ENCODE assay signal across 9 cellular contexts in the genomic region with DNA sequence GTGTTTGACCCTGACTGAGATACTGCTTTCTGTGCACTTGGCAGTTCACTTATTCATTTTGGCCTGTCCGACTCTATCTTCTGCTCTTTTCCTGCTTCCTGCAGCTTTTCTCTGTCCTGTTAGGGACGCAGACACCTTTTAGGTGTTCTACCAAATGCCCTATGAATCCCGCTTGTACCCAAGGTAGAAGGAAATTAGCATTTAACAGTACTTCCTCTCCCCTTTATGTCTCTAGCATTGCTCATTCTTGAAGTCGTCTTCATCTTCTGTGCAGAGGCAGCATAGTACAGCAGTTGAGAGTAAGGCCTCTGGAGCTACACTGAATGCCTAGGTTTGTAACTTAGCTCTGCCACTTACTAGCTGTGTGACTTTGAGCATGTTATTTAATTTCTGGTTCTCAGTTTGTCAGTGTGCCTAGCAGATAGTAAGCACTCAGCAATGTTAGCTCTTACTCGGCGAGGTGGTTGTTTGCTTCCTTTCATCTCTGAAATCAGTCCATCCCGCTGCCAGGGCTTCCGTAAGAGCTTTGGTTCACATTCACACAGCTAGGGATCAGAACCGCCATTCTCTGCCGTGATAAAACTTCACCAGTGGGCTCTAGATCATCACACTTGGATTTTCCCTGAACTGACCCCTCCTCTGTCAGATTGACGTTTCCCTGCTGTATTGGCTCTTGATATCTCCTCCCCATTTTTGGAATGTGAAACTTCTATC. TPM values are rescaled to one million over a fixed set of nuclear protein-coding genes. Genes with fewer than 3 reads are reported as not detected.
A peak's percentile ranks its signal among the peaks of the same experiment; 100 is the strongest.
DNase-seq lines count a peak whose midpoint lies in the region; ATAC-seq and TF ChIP-seq lines count a peak whose summit lies in the region.
"Had no signal": no experiment of that assay in that cellular context is flagged by ENCODE, and none has a peak within 500 bp of the region (broad histone marks: within the 10 kb centered on the region; RNA-seq: fewer than 3 reads in every experiment).

No MANE protein-coding gene starts in this region.

- peak overlapping the region; percentile 83 for H3K9ac ChIP-seq in ES-I3 (ENCODE audit: low read depth, low read length)
- H3K9ac ChIP-seq in parathyroid adenoma, result no peak overlapping the region

- no peak overlapping the region for H2AFZ ChIP-seq in parathyroid adenoma

- H3K36me3 Mint-ChIP-seq in endothelial cell (ENCODE audit: low read depth, unreplicated experiment), result peaks cover 3% of the 10 kb centered on the region

- peak overlapping the region; percentile 57 for H3K27ac Mint-ChIP-seq in endothelial cell (ENCODE audit: unreplicated experiment)

- peaks cover 9% of the 10 kb centered on the region; the same call in 1 of the 2 replicates for H3K36me3 ChIP-seq in ES-I3 (ENCODE audit: insufficient read depth, low read length)
- H3K36me3 ChIP-seq in Panc1 (ENCODE audit: control insufficient read depth, insufficient read depth, low read length), result peaks cover 19% of the 10 kb centered on the region
- H3K36me3 ChIP-seq in parathyroid adenoma (ENCODE audit: control insufficient read depth, insufficient read depth, low read length), result no peaks in the 10 kb centered on the region

- peaks cover 16% of the 10 kb centered on the region for H3K79me2 ChIP-seq in parathyroid adenoma

- peaks cover 19% of the 10 kb centered on the region for H3K27me3 Mint-ChIP-seq in endothelial cell (ENCODE audit: unreplicated experiment)

- H3K27ac ChIP-seq in Panc1 (ENCODE audit: low read length), result peak overlapping the region; percentile 97
- no peak overlapping the region for H3K27ac ChIP-seq in parathyroid adenoma

- H3K4me2 ChIP-seq in parathyroid adenoma (ENCODE audit: low read length), result peak overlapping the region; percentile 99

- ATAC-seq in Panc1 (no peak), HG02852 (IDR thresholded peaks at IDR 0.05; ENCODE audit: unreplicated experiment) (no peak), GM19023 (IDR thresholded peaks at IDR 0.05; ENCODE audit: unreplicated experiment) (no peak), HG03469 (IDR thresholded peaks at IDR 0.05; ENCODE audit: unreplicated experiment) (no peak)

- DNase-seq in Panc1 (ENCODE audit: low read depth, low spot score) (no peak), endothelial cell (ENCODE audit: low spot score) (no peak), GM03348 (ENCODE audit: low spot score) (no peak)

- H3K4me1 ChIP-seq in ES-I3 (ENCODE audit: insufficient read depth, low read length), result peaks cover 11% of the 10 kb centered on the region
- peaks cover 29% of the 10 kb centered on the region for H3K4me1 ChIP-seq in Panc1 (ENCODE audit: control insufficient read depth, insufficient read depth, low read length)
- peaks cover 7% of the 10 kb centered on the region for H3K4me1 ChIP-seq in parathyroid adenoma

- in situ Hi-C loops in Panc1 (cut with HindIII; ENCODE audit: low pct_unique_long_range_greater_than_20kb, low sequenced_read_pairs), result loop anchor here (10.0 kb wide), 1 partner anchor 59 kb away; a partner anchor contains a TSS

- H3K4me1 Mint-ChIP-seq in endothelial cell (ENCODE audit: unreplicated experiment), result peaks cover 28% of the 10 kb centered on the region

- no peaks in the 10 kb centered on the region for H3K9me3 ChIP-seq in ES-I3 (ENCODE audit: control insufficient read depth, insufficient read depth, low read length)
- no peaks in the 10 kb centered on the region for H3K9me3 ChIP-seq in Panc1 (ENCODE audit: control insufficient read depth, insufficient read depth, low read depth, low read length)
- H3K9me3 ChIP-seq in parathyroid adenoma (ENCODE audit: control insufficient read depth, low read length), result no peaks in the 10 kb centered on the region

- CTCF ChIA-PET in Panc1 (lab: Charles Lee), result no interaction called here

- intact Hi-C loops in Panc1 (cut with micrococcal nuclease; ENCODE audit: unreplicated experiment), result no loop called here

- H3K4me3 Mint-ChIP-seq in endothelial cell (ENCODE audit: unreplicated experiment), result peak overlapping the region; percentile 98

- H3K27me3 ChIP-seq in Panc1 (ENCODE audit: control insufficient read depth, insufficient read depth, low read length) (no peaks in the 10 kb centered on the region), parathyroid adenoma (ENCODE audit: control insufficient read depth, insufficient read depth, low read length) (no peaks in the 10 kb centered on the region)

- no TSS peak for BruUV-seq in Panc1 (replicated peaks; lab: Mats Ljungman, UMichigan)

- no peaks in the 10 kb centered on the region for H3K9me3 Mint-ChIP-seq in endothelial cell (ENCODE audit: unreplicated experiment)

- H3K4me3 ChIP-seq in Panc1 (ENCODE audit: low read depth in 2 of 2, low read length in 2 of 2) (peak overlapping the region; percentile 72 to 88), parathyroid adenoma (ENCODE audit: low read depth, low read length) (peak overlapping the region; percentile 71)

- TF ChIP-seq CTCF in Panc1 (IDR thresholded peaks at IDR 0.05) (no peak), endothelial cell (IDR thresholded peaks at IDR 0.05; ENCODE audit: unreplicated experiment) (no peak), parathyroid adenoma (IDR thresholded peaks at IDR 0.05) (no peak)

- POLR2A ChIA-PET in Panc1 (lab: Charles Lee), result interaction anchor here (0.7 kb wide), 1 partner anchor 318 kb away, joined by 6 read pairs; no protein-coding TSS in a partner anchor

RNA-seq across cellular contexts. Expression of a gene that starts 1.4 kb away (rescaled TPM):
- total RNA-seq in Panc1 (2021; ENCODE audit: unreplicated experiment) (426 TPM), endothelial cell (ENCODE audit: unreplicated experiment) (183 TPM)
- 330 TPM for polyA plus RNA-seq in Panc1 (2012; ENCODE audit: insufficient read length)

RNA-seq across cellular contexts. Expression of a gene that starts 2.4 kb away (rescaled TPM):
- total RNA-seq in Panc1 (2021; ENCODE audit: unreplicated experiment) (18.6 TPM), endothelial cell (ENCODE audit: unreplicated experiment) (24.1 TPM)
- polyA plus RNA-seq in Panc1 (2012; ENCODE audit: insufficient read length), result 12.1 TPM

RNA-seq across cellular contexts. Expression of a gene that starts 21.4 kb away (rescaled TPM):
- total RNA-seq in Panc1 (2021; ENCODE audit: unreplicated experiment), result 37.6 TPM
- 31.5 TPM for polyA plus RNA-seq in Panc1 (2012; ENCODE audit: insufficient read length)
- 17.0 TPM for total RNA-seq in endothelial cell (ENCODE audit: unreplicated experiment)

RNA-seq across cellular contexts. Expression of a gene that starts 33.1 kb away (rescaled TPM):
- total RNA-seq in Panc1 (2021; ENCODE audit: unreplicated experiment) (0.08 TPM), endothelial cell (ENCODE audit: unreplicated experiment) (not detected)
- not detected for polyA plus RNA-seq in Panc1 (2012; ENCODE audit: insufficient read length)
- total RNA-seq: H4 had no signal

RNA-seq across cellular contexts. Expression of a gene that starts 48.8 kb away (rescaled TPM):
- total RNA-seq in Panc1 (2021; ENCODE audit: unreplicated experiment) (6.5 TPM), endothelial cell (ENCODE audit: unreplicated experiment) (2.1 TPM)
- polyA plus RNA-seq in Panc1 (2012; ENCODE audit: insufficient read length), result 7.4 TPM
